In the genomic region with DNA sequence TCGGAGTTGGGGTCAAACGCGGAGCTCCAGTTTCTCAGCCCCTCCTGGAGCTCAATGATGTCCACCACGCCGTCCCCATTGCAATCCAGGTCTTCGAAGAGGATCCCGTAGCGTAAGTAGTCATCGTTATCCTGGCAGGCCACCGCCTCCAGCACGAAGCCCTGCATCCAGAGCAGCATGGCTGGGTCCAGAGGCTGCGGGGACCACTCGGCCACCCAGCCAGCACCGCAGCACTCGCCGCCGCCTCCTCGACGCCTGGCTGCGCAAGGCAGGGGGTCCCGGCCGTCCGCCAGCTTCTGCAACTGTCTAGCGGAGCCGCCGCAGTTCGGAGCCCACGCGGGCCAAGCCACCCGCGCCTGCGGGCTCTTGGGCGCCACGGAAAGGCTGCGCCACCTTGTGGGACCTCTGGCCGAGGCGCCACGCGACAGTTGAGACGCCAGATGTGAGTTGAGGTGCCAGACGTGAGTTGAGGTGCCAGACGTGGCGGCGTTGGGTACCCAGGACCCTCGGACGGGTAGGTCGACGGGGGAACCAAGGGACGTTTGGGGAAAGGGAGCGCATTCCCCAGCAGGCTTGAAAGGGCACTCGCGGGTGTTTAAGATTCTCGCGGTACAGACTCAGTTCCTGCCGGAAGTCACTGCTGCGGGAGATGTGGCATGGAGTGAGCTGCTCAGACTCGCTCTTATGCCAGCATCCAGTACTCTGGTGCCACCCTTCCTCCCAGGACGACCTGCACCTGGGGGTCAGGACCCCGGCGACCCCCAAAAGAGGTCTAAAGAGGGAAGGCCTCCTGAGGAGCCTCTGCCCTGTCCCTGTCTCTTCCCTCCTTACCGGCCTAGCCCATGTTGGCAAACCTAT, we compare ENCODE assay signal across 18 cellular contexts. TPM values are rescaled to one million over a fixed set of nuclear protein-coding genes. Genes with fewer than 3 reads are reported as not detected.
A peak's percentile ranks its signal among the peaks of the same experiment; 100 is the strongest.
DNase-seq lines count a peak whose midpoint lies in the region; ATAC-seq, FAIRE-seq and TF ChIP-seq lines count a peak whose summit lies in the region.
"Not testable (repeated sequence)": the region's sequence is repeated elsewhere in the genome, so short reads cannot be mapped to it uniquely, and the experiment has no call there.
"Had no signal": no experiment of that assay in that cellular context is flagged by ENCODE, and none has a peak within 500 bp of the region (broad histone marks: within the 10 kb centered on the region; RNA-seq: fewer than 3 reads in every experiment).

No MANE protein-coding gene starts in this region.

- H3K9me3 ChIP-seq in Panc1 (ENCODE audit: control insufficient read depth, insufficient read depth, low read depth, low read length): not testable (repeated sequence)

- H3K27ac Mint-ChIP-seq in activated CD8-positive, alpha-beta memory T cell treated with anti-CD3 and anti-CD28 coated beads, Interleukin-2, amount 10 ng/mL, durations not matched to agents 7 days and 5 days; naive thymus-derived CD8-positive, alpha-beta T cell: not testable (repeated sequence)

- H3K36me3 Mint-ChIP-seq in activated CD8-positive, alpha-beta memory T cell treated with anti-CD3 and anti-CD28 coated beads, Interleukin-2, amount 10 ng/mL, durations not matched to agents 7 days and 5 days; naive thymus-derived CD8-positive, alpha-beta T cell: not testable (repeated sequence)

- H3K27ac ChIP-seq in Panc1 (ENCODE audit: low read length): not testable (repeated sequence)

- H3K36me3 ChIP-seq in Panc1 (ENCODE audit: control insufficient read depth, insufficient read depth, low read length): not testable (repeated sequence)

- H3K4me3 ChIP-seq in Panc1 (ENCODE audit: low read depth in 2 of 2, low read length in 2 of 2): not testable (repeated sequence)

- H3K4me1 ChIP-seq in Panc1 (ENCODE audit: control insufficient read depth, insufficient read depth, low read length): not testable (repeated sequence)

- not testable (repeated sequence) for H3K27me3 Mint-ChIP-seq in activated CD8-positive, alpha-beta memory T cell treated with anti-CD3 and anti-CD28 coated beads, Interleukin-2, amount 10 ng/mL, durations not matched to agents 7 days and 5 days; naive thymus-derived CD8-positive, alpha-beta T cell

- in situ Hi-C loops in Panc1 (cut with HindIII; ENCODE audit: low pct_unique_long_range_greater_than_20kb, low sequenced_read_pairs): not testable (repeated sequence)

- not testable (repeated sequence) for H3K4me3 Mint-ChIP-seq in activated CD8-positive, alpha-beta memory T cell treated with anti-CD3 and anti-CD28 coated beads, Interleukin-2, amount 10 ng/mL, durations not matched to agents 7 days and 5 days; naive thymus-derived CD8-positive, alpha-beta T cell

- ATAC-seq in GM18505 (IDR thresholded peaks at IDR 0.05; ENCODE audit: unreplicated experiment): peak; percentile 47
- peak; percentile 83 for ATAC-seq in GM21381 (IDR thresholded peaks at IDR 0.05; ENCODE audit: unreplicated experiment)
- peak; percentile 47 for ATAC-seq in HG02885 (IDR thresholded peaks at IDR 0.05; ENCODE audit: poor library complexity, unreplicated experiment)
- peak; percentile 78 for ATAC-seq in Panc1
- peak; percentile 83 for ATAC-seq in activated CD8-positive, alpha-beta memory T cell treated with anti-CD3 and anti-CD28 coated beads, Interleukin-2, amount 10 ng/mL, durations not matched to agents 7 days and 5 days
- ATAC-seq in esophagus mucosa: peak; percentile 32
- ATAC-seq in naive thymus-derived CD8-positive, alpha-beta T cell: peak; percentile 92 to 98

- FAIRE-seq in urothelium cell line (lab: Jason Lieb, UNC): peak; percentile 95

- not testable (repeated sequence) for H3K27me3 ChIP-seq in Panc1 (ENCODE audit: control insufficient read depth, insufficient read depth, low read length)

- TF ChIP-seq CTCF in Panc1 (IDR thresholded peaks at IDR 0.05): not testable (repeated sequence)

- intact Hi-C loops in Panc1 (cut with micrococcal nuclease; ENCODE audit: unreplicated experiment): not testable (repeated sequence)

- CTCF ChIA-PET in Panc1 (lab: Charles Lee); activated CD8-positive, alpha-beta memory T cell treated with anti-CD3 and anti-CD28 coated beads, Interleukin-2, amount 10 ng/mL, durations not matched to agents 7 days and 5 days (lab: Charles Lee): not testable (repeated sequence)

- H3K9me3 Mint-ChIP-seq in activated CD8-positive, alpha-beta memory T cell treated with anti-CD3 and anti-CD28 coated beads, Interleukin-2, amount 10 ng/mL, durations not matched to agents 7 days and 5 days (ENCODE audit: low read depth); naive thymus-derived CD8-positive, alpha-beta T cell: not testable (repeated sequence)

- not testable (repeated sequence) for BruUV-seq in Panc1 (replicated peaks; lab: Mats Ljungman, UMichigan)

- POLR2A ChIA-PET in Panc1 (lab: Charles Lee); naive thymus-derived CD8-positive, alpha-beta T cell (lab: Charles Lee): not testable (repeated sequence)

- not testable (repeated sequence) for TF ChIP-seq POLR2A in GM18505 (IDR thresholded peaks at IDR 0.05; ENCODE audit: borderline replicate concordance, extremely low read depth, insufficient read depth, insufficient read length)

- not testable (repeated sequence) for H3K4me1 Mint-ChIP-seq in activated CD8-positive, alpha-beta memory T cell treated with anti-CD3 and anti-CD28 coated beads, Interleukin-2, amount 10 ng/mL, durations not matched to agents 7 days and 5 days; naive thymus-derived CD8-positive, alpha-beta T cell

- DNase-seq in Panc1 (ENCODE audit: low read depth, low spot score); activated CD8-positive, alpha-beta memory T cell treated with anti-CD3 and anti-CD28 coated beads, Interleukin-2, amount 10 ng/mL, durations not matched to agents 7 days and 5 days; naive thymus-derived CD8-positive, alpha-beta T cell; urothelium cell line (ENCODE audit: low spot score): not testable (repeated sequence)

RNA-seq across cellular contexts. Expression of a gene that starts 28.9 kb away (rescaled TPM):
- not detected for total RNA-seq in Panc1 (2021; ENCODE audit: unreplicated experiment)
- not detected for polyA plus RNA-seq in Panc1 (2012; ENCODE audit: insufficient read length)
- not detected for total RNA-seq in activated CD8-positive, alpha-beta memory T cell treated with anti-CD3 and anti-CD28 coated beads, Interleukin-2, amount 10 ng/mL, durations not matched to agents 7 days and 5 days
- not detected for total RNA-seq in esophagus mucosa
- total RNA-seq in naive thymus-derived CD8-positive, alpha-beta T cell: under 1 TPM in 1 of 2 experiments, not detected in 1; 0.16 TPM
- not detected for polyA plus RNA-seq in naive thymus-derived CD8-positive, alpha-beta T cell
- total RNA-seq: activated naive CD4-positive, alpha-beta T cell treated with anti-CD3 and anti-CD28 coated beads for 36 hours; dermis microvascular lymphatic vessel endothelial cell; esophagus squamous epithelium; heart left ventricle; left ventricle myocardium superior; NCI-H460; occipital lobe; psoas muscle; SJSA1 had no signal
- polyA plus RNA-seq: AG04450, heart left ventricle, psoas muscle had no signal

Comparison
In these comparisons a context has a peak if more than half of its experiments do, and no peak if none do; other contexts are left out.
1. ATAC-seq: peak in every context shown above with its lines; median percentile 95 in naive thymus-derived CD8-positive, alpha-beta T cell; 83 in GM21381; 83 in activated CD8-positive, alpha-beta memory T cell treated with anti-CD3 and anti-CD28 coated beads, Interleukin-2, amount 10 ng/mL, durations not matched to agents 7 days and 5 days; 78 in Panc1; 47 in GM18505; 47 in HG02885; 32 in esophagus mucosa.